Comparison of ENCODE assay signal across 8 cellular contexts in the genomic region with DNA sequence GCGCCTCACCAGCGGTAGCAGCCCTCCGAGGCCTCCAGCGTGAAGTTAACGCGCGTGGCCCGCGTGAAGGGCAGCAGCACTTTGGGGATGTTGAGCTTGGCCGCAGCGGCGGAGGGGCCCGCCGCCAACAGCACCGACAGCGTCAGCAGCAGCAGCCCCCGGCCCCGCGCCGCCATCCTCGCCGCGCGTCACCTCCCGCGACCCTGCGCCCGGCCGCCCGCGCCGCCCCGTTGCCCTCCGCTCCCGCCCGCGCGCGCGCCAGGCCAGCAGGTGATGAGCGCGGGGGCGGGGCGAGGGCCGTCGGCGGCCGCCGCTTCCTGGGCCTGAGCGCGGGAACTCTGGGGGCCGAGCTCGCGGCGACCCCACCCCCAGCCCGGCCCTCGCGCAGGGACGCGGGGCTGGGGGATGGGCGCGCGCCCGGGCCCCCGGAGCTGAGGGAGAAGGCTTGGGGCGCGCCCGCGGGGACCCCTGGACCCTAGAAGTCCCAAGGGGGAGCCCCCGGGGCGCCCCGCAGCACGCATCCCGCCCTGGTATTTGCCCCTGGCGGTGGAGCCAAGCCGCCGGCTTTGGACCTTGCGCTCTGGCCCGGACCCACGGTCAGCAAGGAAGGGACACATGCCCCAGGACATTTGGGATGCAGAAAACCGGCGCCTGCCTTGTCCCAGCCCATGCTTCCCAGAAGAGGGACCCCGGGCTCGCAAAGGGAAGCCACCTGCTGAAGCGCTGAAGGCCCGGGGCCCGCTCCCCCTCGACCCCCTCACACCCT. TPM values are rescaled to one million over a fixed set of nuclear protein-coding genes. Genes with fewer than 3 reads are reported as not detected.
A peak's percentile ranks its signal among the peaks of the same experiment; 100 is the strongest.
DNase-seq lines count a peak whose midpoint lies in the region; ATAC-seq and TF ChIP-seq lines count a peak whose summit lies in the region.

A gene (minus strand): TSS at position 272 of the 766 bp plus-strand sequence. CDS start 96 bp downstream, at position 176.

- peak within 1 kb of the TSS; percentile 88 for H3K27ac ChIP-seq in CD8-positive, alpha-beta memory T cell (ENCODE audit: low read depth, low read length)
- H3K27ac ChIP-seq in OCI-LY7 (ENCODE audit: low read depth, low read length, poor library complexity, severe bottlenecking) (peak within 1 kb of the TSS; percentile 91), iPS-20b (ENCODE audit: low read length) (no peak within 1 kb of the TSS)

- peaks cover 57% of the 10 kb centered on the region for H3K79me2 ChIP-seq in OCI-LY7 (ENCODE audit: insufficient read depth, low read depth, low read length)

- peaks cover 0 to 13% (median 0%) of the 10 kb centered on the region in 3 donors for H3K36me3 Mint-ChIP-seq in CD8-positive, alpha-beta memory T cell
- peaks cover 28% of the 10 kb centered on the region for H3K36me3 Mint-ChIP-seq in activated naive CD4-positive, alpha-beta T cell treated with anti-CD3 and anti-CD28 coated beads, Interleukin-2, amount 10 ng/mL, durations not matched to agents 7 days and 5 days

- peak within 1 kb of the TSS; percentile 93 to 99 (median 96) for H3K4me3 Mint-ChIP-seq in CD8-positive, alpha-beta memory T cell
- H3K4me3 Mint-ChIP-seq in activated naive CD4-positive, alpha-beta T cell treated with anti-CD3 and anti-CD28 coated beads, Interleukin-2, amount 10 ng/mL, durations not matched to agents 7 days and 5 days = peak within 1 kb of the TSS; percentile 89

- peaks cover 30% of the 10 kb centered on the region for H4K20me1 ChIP-seq in OCI-LY7 (ENCODE audit: insufficient read depth, low read length)

- H3K4me3 ChIP-seq in CD8-positive, alpha-beta memory T cell (ENCODE audit: low read length) = peak within 1 kb of the TSS; percentile 94
- H3K4me3 ChIP-seq in OCI-LY7 (ENCODE audit: low read depth, low read length, poor library complexity, severe bottlenecking) (peak within 1 kb of the TSS; percentile 98), iPS-20b (ENCODE audit: low read length) (peak within 1 kb of the TSS; percentile 81)

- H3K4me2 ChIP-seq in OCI-LY7 (ENCODE audit: low read length) = peak within 1 kb of the TSS; percentile 98

- peaks cover 0 to 3% (median 0%) of the 10 kb centered on the region in 5 donors for H3K9me3 Mint-ChIP-seq in CD8-positive, alpha-beta memory T cell
- no peaks in the 10 kb centered on the region for H3K9me3 Mint-ChIP-seq in activated naive CD4-positive, alpha-beta T cell treated with anti-CD3 and anti-CD28 coated beads, Interleukin-2, amount 10 ng/mL, durations not matched to agents 7 days and 5 days

- peak within 1 kb of the TSS; percentile 94 to 100 (median 100) for H3K27ac Mint-ChIP-seq in CD8-positive, alpha-beta memory T cell
- H3K27ac Mint-ChIP-seq in activated naive CD4-positive, alpha-beta T cell treated with anti-CD3 and anti-CD28 coated beads, Interleukin-2, amount 10 ng/mL, durations not matched to agents 7 days and 5 days = peak within 1 kb of the TSS; percentile 99

- BruUV-seq in OCI-LY7 (replicated peaks; lab: Mats Ljungman, UMichigan) = no TSS peak

- POLR2A ChIA-PET in CD8-positive, alpha-beta memory T cell (lab: Charles Lee) = interaction anchor here (0.6 to 1.1 kb wide), 8 partner anchors 9 to 757 kb away, joined by 3 to 4 read pairs (median 3); no protein-coding TSS in a partner anchor
- POLR2A ChIA-PET in OCI-LY7 (lab: Charles Lee) = interaction anchor here (1.2 to 6.3 kb wide), 2 partner anchors 19 to 31 kb away, joined by 4 to 61 read pairs; no protein-coding TSS in a partner anchor

- H3K27me3 ChIP-seq in CD8-positive, alpha-beta memory T cell (ENCODE audit: insufficient read depth, low read length, poor library complexity, severe bottlenecking) = no peaks in the 10 kb centered on the region
- H3K27me3 ChIP-seq in iPS-20b (ENCODE audit: insufficient read depth, low read length) = peaks cover 19% of the 10 kb centered on the region

- peak in 3 of 5 donors; percentile 43 to 69 (median 49) for DNase-seq in CD8-positive, alpha-beta memory T cell
- DNase-seq in OCI-LY7 (ENCODE audit: low spot score) (peak; percentile 88), hepatic stellate cell (ENCODE audit: low spot score) (no peak)
- peak; percentile 78 for DNase-seq in activated naive CD4-positive, alpha-beta T cell treated with anti-CD3 and anti-CD28 coated beads, Interleukin-2, amount 10 ng/mL, durations not matched to agents 7 days and 5 days
- peak; percentile 54 for DNase-seq in stimulated activated CD4-positive, alpha-beta T cell treated with anti-CD3 and anti-CD28 coated beads, Interleukin-1b, Interleukin-23, amount 100 ng/mL, for 48 hours

- no peaks in the 10 kb centered on the region for H3K9me2 ChIP-seq in OCI-LY7 (ENCODE audit: insufficient read depth, low read length)

- peaks cover 51 to 66% (median 61%) of the 10 kb centered on the region in 3 donors for H3K4me1 Mint-ChIP-seq in CD8-positive, alpha-beta memory T cell
- peaks cover 77% of the 10 kb centered on the region for H3K4me1 Mint-ChIP-seq in activated naive CD4-positive, alpha-beta T cell treated with anti-CD3 and anti-CD28 coated beads, Interleukin-2, amount 10 ng/mL, durations not matched to agents 7 days and 5 days

- H3K9me3 ChIP-seq in CD8-positive, alpha-beta memory T cell (ENCODE audit: low read length) = no peaks in the 10 kb centered on the region
- H3K9me3 ChIP-seq in OCI-LY7 (ENCODE audit: low read length) (peaks cover 4% of the 10 kb centered on the region; the same call in 1 of the 2 replicates), iPS-20b (ENCODE audit: insufficient read depth, low read depth, low read length) (no peaks in the 10 kb centered on the region)

- H3K36me3 ChIP-seq in CD8-positive, alpha-beta memory T cell (ENCODE audit: insufficient read depth, low read length) = no peaks in the 10 kb centered on the region
- H3K36me3 ChIP-seq in OCI-LY7 (ENCODE audit: insufficient read depth, low read length) (peaks cover 41% of the 10 kb centered on the region), iPS-20b (ENCODE audit: insufficient read depth, low read depth, low read length) (peaks cover 3% of the 10 kb centered on the region; the same call in 1 of the 2 replicates)

- H3K27me3 Mint-ChIP-seq in CD8-positive, alpha-beta memory T cell = peaks cover 0 to 4% of the 10 kb centered on the region in 2 donors
- H3K27me3 Mint-ChIP-seq in activated naive CD4-positive, alpha-beta T cell treated with anti-CD3 and anti-CD28 coated beads, Interleukin-2, amount 10 ng/mL, durations not matched to agents 7 days and 5 days = no peaks in the 10 kb centered on the region

- intact Hi-C loops in OCI-LY7 (cut with micrococcal nuclease; ENCODE audit: unreplicated experiment) = loop anchor here (1.0 to 2.0 kb wide), 2 partner anchors 8 to 403 kb away; no protein-coding TSS in a partner anchor

- peaks cover 62% of the 10 kb centered on the region for H3K4me1 ChIP-seq in CD8-positive, alpha-beta memory T cell (ENCODE audit: insufficient read depth, low read length)
- peaks cover 69% of the 10 kb centered on the region for H3K4me1 ChIP-seq in OCI-LY7 (ENCODE audit: insufficient read depth, low read length, poor library complexity, severe bottlenecking)
- H3K4me1 ChIP-seq in iPS-20b (ENCODE audit: insufficient read depth, low read length) = peaks cover 9% of the 10 kb centered on the region

- peak within 1 kb of the TSS; percentile 75 for H3K9ac ChIP-seq in iPS-20b (ENCODE audit: low read depth, low read length)

- 0 out of 2 replicates have a peak, but pooled peaks have one; percentile 19 for TF ChIP-seq CTCF in OCI-LY7 (conservative IDR thresholded peaks at IDR 0.05; ENCODE audit: low read length)

- CTCF ChIA-PET in CD8-positive, alpha-beta memory T cell (lab: Charles Lee) = interaction anchor here (1.0 to 10.7 kb wide), 6 partner anchors 8 to 460 kb away, joined by 3 to 106 read pairs (median 3); no protein-coding TSS in a partner anchor
- CTCF ChIA-PET in OCI-LY7 (lab: Charles Lee; ENCODE audit: unreplicated experiment) = no interaction called here
- CTCF ChIA-PET in activated naive CD4-positive, alpha-beta T cell treated with anti-CD3 and anti-CD28 coated beads, Interleukin-2, amount 10 ng/mL, durations not matched to agents 7 days and 5 days (lab: Charles Lee) = interaction anchor here (0.7 to 1.3 kb wide), 4 partner anchors 8 to 74 kb away, joined by 3 to 7 read pairs (median 3); no protein-coding TSS in a partner anchor

- ATAC-seq in GM19324 (IDR thresholded peaks at IDR 0.05; ENCODE audit: low FRiP score, unreplicated experiment) (peak; percentile 67), HG03442 (IDR thresholded peaks at IDR 0.05; ENCODE audit: unreplicated experiment) (peak; percentile 56)

- peak within 1 kb of the TSS; percentile 78 for H2AFZ ChIP-seq in OCI-LY7 (ENCODE audit: low read length)

RNA-seq across cellular contexts. Expression of the gene that starts here (rescaled TPM):
- total RNA-seq in CD8-positive, alpha-beta memory T cell = 100 to 1,000 TPM; 143 to 146 TPM
- polyA plus RNA-seq in CD8-positive, alpha-beta memory T cell = 87.4 TPM
- total RNA-seq in OCI-LY7 (2014; rRNA removed; shearing (Covaris generic)) = 165 and 195 TPM in 2 replicates
- 231 and 232 TPM in 2 replicates for total RNA-seq in OCI-LY7 (2022)
